ENCODE assay signal across 15 cellular contexts in genomic region chr3:170745211-170745718, GRCh38.
DNase-seq lines count a peak whose midpoint lies in the region; ATAC-seq and TF ChIP-seq lines count a peak whose summit lies in the region.
"Had no signal": no experiment of that assay in that cellular context is flagged by ENCODE, and none has a peak within 500 bp of the region (broad histone marks: within the 10 kb centered on the region; RNA-seq: fewer than 3 reads in every experiment).

No MANE protein-coding gene starts in this region.

- H3K27ac Mint-ChIP-seq in mesothelial cell of epicardium (peak overlapping the region; percentile 90), H9 (no peak overlapping the region)
- H3K27ac Mint-ChIP-seq: stimulated activated naive CD8-positive, alpha-beta T cell treated with anti-CD3 and anti-CD28 coated beads, Interleukin-15, Interleukin-2, amounts not matched to agents 100 ng/mL and 50 ng/mL, for 24 hours had no signal

- H3K9ac ChIP-seq in PC-3 (ENCODE audit: low read length): no peak overlapping the region
- H3K9ac ChIP-seq in H9 (ENCODE audit: extremely low read depth, insufficient read length, low read length): no peak overlapping the region

- H2BK120ac ChIP-seq in H9 (ENCODE audit: low read depth, low read length, poor library complexity, severe bottlenecking): no peak overlapping the region

- H4K8ac ChIP-seq in H9 (replicated peaks; ENCODE audit: insufficient read length, low read depth, low read length): no peak overlapping the region

- H3K27me3 Mint-ChIP-seq in mesothelial cell of epicardium (ENCODE audit: low read depth) (no peaks in the 10 kb centered on the region), H9 (ENCODE audit: low read depth) (peaks cover 2% of the 10 kb centered on the region)

- H3K56ac ChIP-seq in H9 (ENCODE audit: insufficient read length, low read depth, low read length): no peak overlapping the region

- peak overlapping the region; percentile 61 for H3K27ac ChIP-seq in PC-3 (ENCODE audit: low read length)
- H3K27ac ChIP-seq in H9 (ENCODE audit: insufficient read length, low read depth, low read length): no peak overlapping the region

- H3K36me3 ChIP-seq in PC-3 (ENCODE audit: low read depth, low read length): no peaks in the 10 kb centered on the region

- CTCF ChIA-PET in PC-3 (lab: Charles Lee): no interaction called here

- no peak overlapping the region for H2BK5ac ChIP-seq in H9 (ENCODE audit: insufficient read length, low read length)

- H3K9me3 ChIP-seq in PC-3 (ENCODE audit: low read length) (no peaks in the 10 kb centered on the region), H9 (ENCODE audit: control insufficient read depth, low read depth, low read length) (no peaks in the 10 kb centered on the region)

- H3K27me3 ChIP-seq in PC-3 (ENCODE audit: low read length) (no peaks in the 10 kb centered on the region), H9 (ENCODE audit: insufficient read depth, low read length) (no peaks in the 10 kb centered on the region; the same call in 1 of the 2 replicates)

- H3K36me3 Mint-ChIP-seq in mesothelial cell of epicardium (no peaks in the 10 kb centered on the region), H9 (ENCODE audit: insufficient read depth in 1 of 3, low read depth in 3 of 3) (peaks cover 0 to 7% (median 7%) of the 10 kb centered on the region in 3 experiments; a peak in 2 of 7 replicates)

- ATAC-seq in PC-3 (peak; percentile 64), HG02938 (IDR thresholded peaks at IDR 0.05; ENCODE audit: unreplicated experiment) (no peak), GM21447 (IDR thresholded peaks at IDR 0.05; ENCODE audit: unreplicated experiment) (no peak)

- no peak overlapping the region for H2BK15ac ChIP-seq in H9 (ENCODE audit: low read depth, low read length)

- no peaks in the 10 kb centered on the region for H3K23me2 ChIP-seq in H9 (ENCODE audit: insufficient read length, low read depth, low read length, poor library complexity, severe bottlenecking)

- no peak overlapping the region for H3K4ac ChIP-seq in H9 (ENCODE audit: low read depth, low read length)

- TF ChIP-seq CTCF in PC-3 (conservative IDR thresholded peaks at IDR 0.05; ENCODE audit: low read depth, low read length): no peak
- no peak for TF ChIP-seq CTCF in cardiac fibroblast (IDR thresholded peaks at IDR 0.05; ENCODE audit: low read depth, low read length)
- TF ChIP-seq CTCF in mesothelial cell of epicardium (IDR thresholded peaks at IDR 0.05; ENCODE audit: unreplicated experiment): no peak
- TF ChIP-seq CTCF in H9 (conservative IDR thresholded peaks at IDR 0.05): no peak

- H3K4me3 Mint-ChIP-seq in mesothelial cell of epicardium (no peak overlapping the region), H9 (no peak overlapping the region)
- H3K4me3 Mint-ChIP-seq: stimulated activated naive CD8-positive, alpha-beta T cell treated with anti-CD3 and anti-CD28 coated beads, Interleukin-15, Interleukin-2, amounts not matched to agents 100 ng/mL and 50 ng/mL, for 24 hours had no signal

- peaks cover 19% of the 10 kb centered on the region for H3F3A ChIP-seq in PC-3 (ENCODE audit: low read length, unreplicated experiment)

- H3K4me3 ChIP-seq in PC-3 (ENCODE audit: low read length) (no peak overlapping the region), cardiac fibroblast (replicated peaks in 1 of 2; ENCODE audit: low read depth in 2 of 2, low read length in 2 of 2) (no peak overlapping the region)

- H3K4me1 Mint-ChIP-seq in mesothelial cell of epicardium (peaks cover 47% of the 10 kb centered on the region), H9 (peaks cover 2 to 3% of the 10 kb centered on the region in 2 experiments; a peak in 1 of 4 replicates)

- no peak overlapping the region for H3K14ac ChIP-seq in H9 (ENCODE audit: insufficient read depth, low read length)

- H3K23ac ChIP-seq in H9 (ENCODE audit: insufficient read length, low read depth, low read length): no peak overlapping the region

- no peak overlapping the region for H3T11ph ChIP-seq in H9 (ENCODE audit: low read length)

- peak; percentile 97 for DNase-seq in ELR (ENCODE audit: low read depth)
- peak; percentile 93 for DNase-seq in PC-3
- peak; percentile 69 to 90 for DNase-seq in cardiac fibroblast (ENCODE audit: low read depth in 2 of 2)
- DNase-seq in mesothelial cell of epicardium (ENCODE audit: low spot score in 2 of 2, unreplicated experiment in 2 of 2): no peak
- DNase-seq in H9: no peak
- DNase-seq in NCI-H1930 (lab: John Stamatoyannopoulos, UW): no peak
- DNase-seq: activated CD8-positive, alpha-beta memory T cell treated with anti-CD3 and anti-CD28 coated beads, Interleukin-2, amount 50 U/mL, for 48 hours; hippocampal formation; midbrain; NCI-H510A; Right ventricle myocardium superior; stimulated activated CD4-positive, alpha-beta T cell treated with anti-CD3 and anti-CD28 coated beads, Interleukin-4, amount 100 ng/mL, for 4 hours had no signal

- BruUV-seq in PC-3 (replicated peaks; lab: Mats Ljungman, UMichigan): no TSS peak

- no peak overlapping the region for H2BK12ac ChIP-seq in H9 (ENCODE audit: insufficient read length, low read depth, low read length)

- H3K9me3 Mint-ChIP-seq in mesothelial cell of epicardium: no peaks in the 10 kb centered on the region
- H3K9me3 Mint-ChIP-seq in H9: peaks cover 12 to 13% of the 10 kb centered on the region in 2 experiments
- H3K9me3 Mint-ChIP-seq: stimulated activated naive CD8-positive, alpha-beta T cell treated with anti-CD3 and anti-CD28 coated beads, Interleukin-15, Interleukin-2, amounts not matched to agents 100 ng/mL and 50 ng/mL, for 24 hours had no signal

- no peak overlapping the region for H2AK5ac ChIP-seq in H9 (ENCODE audit: insufficient read length, low read length)

- no peaks in the 10 kb centered on the region for H3K79me1 ChIP-seq in H9 (ENCODE audit: insufficient read depth, low read depth, low read length, poor library complexity, severe bottlenecking)

- H3K9me2 ChIP-seq in PC-3 (replicated peaks; ENCODE audit: low read length): no peaks in the 10 kb centered on the region

- H3K4me2 ChIP-seq in PC-3 (ENCODE audit: low read length) (peak overlapping the region; percentile 27), H9 (ENCODE audit: insufficient read depth, insufficient read length, low read length) (no peak overlapping the region)

- no peak overlapping the region for H2AFZ ChIP-seq in PC-3 (ENCODE audit: low read length)
- H2AFZ ChIP-seq in H9 (ENCODE audit: low read length): no peak overlapping the region

- H3K79me2 ChIP-seq in PC-3 (ENCODE audit: low read length) (no peaks in the 10 kb centered on the region), H9 (ENCODE audit: insufficient read depth, low read length) (no peaks in the 10 kb centered on the region)

- H4K91ac ChIP-seq in H9 (ENCODE audit: insufficient read length, low read depth, low read length): no peak overlapping the region

- H2BK20ac ChIP-seq in H9 (ENCODE audit: low read depth, low read length, poor library complexity, severe bottlenecking): no peak overlapping the region

- POLR2A ChIA-PET in PC-3 (lab: Charles Lee; ENCODE audit: unreplicated experiment): no interaction called here

- no peak overlapping the region for H4K5ac ChIP-seq in H9 (ENCODE audit: insufficient read length, low read depth, low read length)

- no peak overlapping the region for H3K18ac ChIP-seq in H9 (ENCODE audit: insufficient read length, low read depth, low read length)

- H4K20me1 ChIP-seq in PC-3 (ENCODE audit: low read length) (no peaks in the 10 kb centered on the region), H9 (ENCODE audit: control insufficient read depth, insufficient read depth, insufficient read length) (no peaks in the 10 kb centered on the region)

- intact Hi-C loops in PC-3 (cut with micrococcal nuclease): loop anchor here (5.0 kb wide), 1 partner anchor 333 kb away; no protein-coding TSS in a partner anchor

- H3K4me1 ChIP-seq in PC-3 (ENCODE audit: insufficient read depth, low read length) (peaks cover 66% of the 10 kb centered on the region), H9 (ENCODE audit: insufficient read depth, low read length) (no peaks in the 10 kb centered on the region)

Comparison
In these comparisons a context has a peak if more than half of its experiments do, and no peak if none do; other contexts are left out.
1. DNase-seq: peak in ELR (single experiment), PC-3 (single experiment) and cardiac fibroblast (2 of 2); none in mesothelial cell of epicardium (0 of 2), H9 (single experiment) and NCI-H1930 (0 of 2).